Comparison of ENCODE assay signal across 10 cellular contexts in genomic region chrX:68500105-68500504, GRCh38. TPM values are rescaled to one million over a fixed set of nuclear protein-coding genes. Genes with fewer than 3 reads are reported as not detected.
DNase-seq lines count a peak whose midpoint lies in the region; ATAC-seq and TF ChIP-seq lines count a peak whose summit lies in the region.
"Had no signal": no experiment of that assay in that cellular context is flagged by ENCODE, and none has a peak within 500 bp of the region (broad histone marks: within the 10 kb centered on the region; RNA-seq: fewer than 3 reads in every experiment).

No MANE protein-coding gene starts in this region.

- peak overlapping the region; percentile 99 for H3K4me3 ChIP-seq in OCI-LY3 (ENCODE audit: low read length)
- peak overlapping the region; percentile 67 to 78 (median 68) for H3K4me3 ChIP-seq in gastrocnemius medialis
- H3K4me3 ChIP-seq in aorta (ENCODE audit: low read length in 2 of 2) = no peak overlapping the region

- peak overlapping the region; percentile 96 for H3K27ac Mint-ChIP-seq in activated T-cell treated with anti-CD3 and anti-CD28 coated beads, Interleukin-2, amount 50 U/mL, for 24 hours
- no peak overlapping the region for H3K27ac Mint-ChIP-seq in endothelial cell (ENCODE audit: unreplicated experiment)

- H3K4me3 Mint-ChIP-seq in activated T-cell treated with anti-CD3 and anti-CD28 coated beads, Interleukin-2, amount 50 U/mL, for 24 hours = peak overlapping the region; percentile 82
- peak overlapping the region; percentile 99 for H3K4me3 Mint-ChIP-seq in endothelial cell (ENCODE audit: unreplicated experiment)

- H3K79me2 ChIP-seq in OCI-LY3 (ENCODE audit: low read length) = peaks cover 70% of the 10 kb centered on the region

- H3K27me3 ChIP-seq in OCI-LY3 (ENCODE audit: low read depth, low read length) (no peaks in the 10 kb centered on the region), gastrocnemius medialis (no peaks in the 10 kb centered on the region), aorta (ENCODE audit: control insufficient read depth in 1 of 2, insufficient read depth in 2 of 2, low read length in 1 of 2) (no peaks in the 10 kb centered on the region)
- H3K27me3 ChIP-seq: ovary had no signal

- no peak overlapping the region for H2AFZ ChIP-seq in OCI-LY3 (ENCODE audit: low read depth, low read length)

- DNase-seq in activated T-cell treated with anti-CD3 and anti-CD28 coated beads, Interleukin-2, amount 50 U/mL, for 24 hours = no peak
- no peak for DNase-seq in activated T-cell treated with anti-CD3 and anti-CD28 coated beads, Interleukin-2, amount 50 U/mL, for 48 hours
- DNase-seq in endothelial cell (ENCODE audit: low spot score) = no peak
- no peak for DNase-seq in gastrocnemius medialis
- DNase-seq in aorta = no peak
- DNase-seq in T1000 (lab: John Stamatoyannopoulos, UW) = no peak
- DNase-seq: NCI-H2029 treated with DMSO at 0.1 percent for 48 hours, ovary had no signal

- in situ Hi-C loops in gastrocnemius medialis (cut with MboI; ENCODE audit: low sequenced_read_pairs in 4 of 4) = loop anchor here in 3 of 4 donors (25.0 kb wide), 2 partner anchors 212 to 312 kb away; no protein-coding TSS in a partner anchor

- WGBS in aorta, 2 donors = 89 to 90% methylated on average over 5 of the region's 5 CpGs

- peaks cover 51% of the 10 kb centered on the region for H3K4me1 Mint-ChIP-seq in activated T-cell treated with anti-CD3 and anti-CD28 coated beads, Interleukin-2, amount 50 U/mL, for 24 hours (ENCODE audit: low read depth)
- peaks cover 5% of the 10 kb centered on the region for H3K4me1 Mint-ChIP-seq in endothelial cell (ENCODE audit: unreplicated experiment)

- H3K9ac ChIP-seq in OCI-LY3 (ENCODE audit: low read length) = no peak overlapping the region

- peaks cover 28% of the 10 kb centered on the region for H3K27me3 Mint-ChIP-seq in activated T-cell treated with anti-CD3 and anti-CD28 coated beads, Interleukin-2, amount 50 U/mL, for 24 hours
- H3K27me3 Mint-ChIP-seq in endothelial cell (ENCODE audit: unreplicated experiment) = peaks cover 8% of the 10 kb centered on the region

- H3K4me2 ChIP-seq in OCI-LY3 (ENCODE audit: low read length) = peak overlapping the region; percentile 73

- H3K9me3 ChIP-seq in OCI-LY3 (ENCODE audit: insufficient read depth, low read length) (no peaks in the 10 kb centered on the region), gastrocnemius medialis (no peaks in the 10 kb centered on the region), aorta (ENCODE audit: control insufficient read depth, low read length) (no peaks in the 10 kb centered on the region)
- H3K9me3 ChIP-seq: ovary had no signal

- no peak overlapping the region for H3K27ac ChIP-seq in OCI-LY3 (ENCODE audit: low read length)
- H3K27ac ChIP-seq in gastrocnemius medialis = peak overlapping the region in 3 of 4 donors; percentile 90 to 94 (median 92)
- no peak overlapping the region for H3K27ac ChIP-seq in aorta (ENCODE audit: low read depth in 1 of 2, low read length in 2 of 2)
- H3K27ac ChIP-seq: ovary had no signal

- TF ChIP-seq CTCF in OCI-LY3 (IDR thresholded peaks at IDR 0.05; ENCODE audit: low read depth, low read length) = no peak
- TF ChIP-seq CTCF in endothelial cell (IDR thresholded peaks at IDR 0.05; ENCODE audit: unreplicated experiment) = no peak
- TF ChIP-seq CTCF in gastrocnemius medialis (IDR thresholded peaks at IDR 0.05 in 4 of 5, conservative IDR thresholded peaks at IDR 0.05 in 1 of 5) = no peak

- intact Hi-C loops in gastrocnemius medialis (cut with DNase I; ENCODE audit: low total_unique reads) (no loop called here), aorta (cut with DNase I) (no loop called here)

- H3K36me3 Mint-ChIP-seq in activated T-cell treated with anti-CD3 and anti-CD28 coated beads, Interleukin-2, amount 50 U/mL, for 24 hours (ENCODE audit: low read depth) = peaks cover 51% of the 10 kb centered on the region
- H3K36me3 Mint-ChIP-seq in endothelial cell (ENCODE audit: low read depth, unreplicated experiment) = peaks cover 3% of the 10 kb centered on the region

- TF ChIP-seq POLR2A in gastrocnemius medialis (IDR thresholded peaks at IDR 0.05) = no peak

- no peaks in the 10 kb centered on the region for H4K20me1 ChIP-seq in OCI-LY3 (ENCODE audit: insufficient read depth, low read length)

- H3K4me1 ChIP-seq in OCI-LY3 (ENCODE audit: low read length) = peaks cover 11% of the 10 kb centered on the region
- peaks cover 9 to 14% of the 10 kb centered on the region in 2 donors for H3K4me1 ChIP-seq in gastrocnemius medialis
- no peaks in the 10 kb centered on the region for H3K4me1 ChIP-seq in aorta (ENCODE audit: control insufficient read depth in 1 of 2, insufficient read depth in 2 of 2, low read length in 2 of 2)

- peaks cover 2% of the 10 kb centered on the region for H3K36me3 ChIP-seq in OCI-LY3 (replicated peaks; ENCODE audit: low read depth, low read length)
- H3K36me3 ChIP-seq in gastrocnemius medialis = no peaks in the 10 kb centered on the region
- no peaks in the 10 kb centered on the region for H3K36me3 ChIP-seq in aorta (ENCODE audit: control insufficient read depth in 1 of 2, insufficient read depth in 2 of 2, low read length in 1 of 2)
- H3K36me3 ChIP-seq: ovary had no signal

- ATAC-seq in gastrocnemius medialis (no peak), aorta (ENCODE audit: low FRiP score) (no peak), GM18873 (IDR thresholded peaks at IDR 0.05; ENCODE audit: low FRiP score, unreplicated experiment) (no peak)

- H3K9me3 Mint-ChIP-seq in activated T-cell treated with anti-CD3 and anti-CD28 coated beads, Interleukin-2, amount 50 U/mL, for 24 hours = no peaks in the 10 kb centered on the region
- no peaks in the 10 kb centered on the region for H3K9me3 Mint-ChIP-seq in endothelial cell (ENCODE audit: unreplicated experiment)

RNA-seq across cellular contexts. Expression of gene YIPF6, which starts 1.3 kb away (rescaled TPM):
- total RNA-seq in endothelial cell (ENCODE audit: unreplicated experiment) (32.1 TPM), gastrocnemius medialis (10 to 100 TPM; 27.3 to 32.7 (median 29.0) TPM), aorta (10 to 100 TPM; 39.4 to 39.9 TPM)
- polyA plus RNA-seq in aorta = 10 to 100 TPM in 1 of 2 donors, 1 to 10 TPM in 1; 8.3 to 12.1 TPM

Comparison
In these comparisons a context has a peak if more than half of its experiments do, and no peak if none do; other contexts are left out.
1. H3K27ac ChIP-seq: peak in gastrocnemius medialis (3 of 4); none in OCI-LY3 (single experiment) and aorta (0 of 2).
2. H3K4me3 ChIP-seq: peak in OCI-LY3 (single experiment) and gastrocnemius medialis (4 of 4); none in aorta (0 of 2).